ENCODE assay signal across 13 cellular contexts in the genomic region with DNA sequence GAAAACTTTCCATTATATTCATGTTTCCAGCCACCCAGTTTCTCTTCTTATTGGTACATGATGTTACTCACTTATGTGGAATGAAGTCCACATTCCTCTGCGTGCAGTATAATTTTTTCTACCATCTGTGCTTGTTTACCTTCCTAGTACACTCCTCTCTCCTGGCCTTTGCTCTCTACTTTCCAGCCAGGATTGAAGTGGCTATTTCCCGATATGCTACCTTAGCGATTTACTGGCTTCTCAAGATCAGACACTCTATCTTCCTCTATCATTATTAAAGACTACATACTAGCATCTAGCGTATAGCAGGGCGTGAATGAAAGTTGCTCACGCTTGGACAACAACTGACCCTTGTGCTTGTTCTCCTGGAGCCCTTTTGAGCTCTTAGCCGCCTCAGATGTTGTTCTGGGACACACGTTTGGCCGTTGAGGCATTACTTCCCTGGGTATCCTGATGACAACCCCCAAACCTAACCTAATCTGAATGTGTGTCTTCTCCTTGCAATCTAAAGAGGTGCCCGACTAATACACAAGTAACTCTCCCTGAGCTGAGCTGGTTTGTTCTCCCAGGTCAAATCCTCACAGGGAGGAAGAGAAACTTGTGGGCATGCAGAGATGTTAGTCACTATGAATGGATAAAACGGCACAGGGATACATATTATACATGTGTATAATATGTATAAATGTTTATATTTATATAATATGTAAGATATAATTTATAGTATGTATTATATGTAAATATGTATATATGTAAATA. TPM values are rescaled to one million over a fixed set of nuclear protein-coding genes. Genes with fewer than 3 reads are reported as not detected.
A peak's percentile ranks its signal among the peaks of the same experiment; 100 is the strongest.
DNase-seq lines count a peak whose midpoint lies in the region; ATAC-seq, FAIRE-seq and TF ChIP-seq lines count a peak whose summit lies in the region.
"Had no signal": no experiment of that assay in that cellular context is flagged by ENCODE, and none has a peak within 500 bp of the region (broad histone marks: within the 10 kb centered on the region; RNA-seq: fewer than 3 reads in every experiment).

No MANE protein-coding gene starts in this region.

- H2AFZ ChIP-seq in SK-N-SH (ENCODE audit: low read depth) = peak overlapping the region; percentile 93

- no peaks in the 10 kb centered on the region for H3K36me3 ChIP-seq in SK-N-SH (replicated peaks in 1 of 2; ENCODE audit: control insufficient read depth in 1 of 2, insufficient read depth in 2 of 2, low read length in 1 of 2)
- no peaks in the 10 kb centered on the region for H3K36me3 ChIP-seq in skeletal muscle satellite cell (ENCODE audit: insufficient read depth, low read length)
- H3K36me3 ChIP-seq: right atrium auricular region had no signal

- 70% methylated on average over 11 of the region's 11 CpGs for WGBS in SK-N-SH (ENCODE audit: low lambda C conversion rate)

- H3K4me3 ChIP-seq in SK-N-SH (ENCODE audit: low read depth in 2 of 2, low read length in 1 of 2) = no peak overlapping the region
- H3K4me3 ChIP-seq in foreskin fibroblast (ENCODE audit: low read depth in 1 of 2, low read length in 2 of 2) = no peak overlapping the region
- H3K4me3 ChIP-seq in skeletal muscle satellite cell (ENCODE audit: low read length) = peak overlapping the region; percentile 9
- H3K4me3 ChIP-seq: GM12878, right atrium auricular region had no signal

- TF ChIP-seq CTCF in SK-N-SH (IDR thresholded peaks at IDR 0.05) = no peak
- no peak for TF ChIP-seq CTCF in foreskin fibroblast (IDR thresholded peaks at IDR 0.05; ENCODE audit: low read depth, low read length)

- H3K9ac ChIP-seq in SK-N-SH (no peak overlapping the region), skeletal muscle satellite cell (ENCODE audit: low read depth, low read length) (no peak overlapping the region)

- H3K27ac ChIP-seq in SK-N-SH (ENCODE audit: low read depth in 2 of 2, low read length in 1 of 2) = peak overlapping the region; percentile 43 to 68; a peak in 3 of 4 replicates
- H3K27ac ChIP-seq: right atrium auricular region had no signal

- TF ChIP-seq RAD21 in SK-N-SH (IDR thresholded peaks at IDR 0.05; ENCODE audit: low read length) = no peak

- H3K9me2 ChIP-seq in SK-N-SH = no peaks in the 10 kb centered on the region

- peaks cover 13% of the 10 kb centered on the region for H3F3A ChIP-seq in SK-N-SH (replicated peaks; ENCODE audit: insufficient read depth)

- DNase-seq in H54 (ENCODE audit: insufficient read length, low spot score) = peak; percentile 23
- DNase-seq in SK-N-SH = no peak
- DNase-seq in foreskin fibroblast = peak; percentile 64 to 82
- no peak for DNase-seq in putamen (ENCODE audit: low spot score)
- no peak for DNase-seq in NCI-H748 (lab: John Stamatoyannopoulos, UW; ENCODE audit: unreplicated experiment)
- DNase-seq: activated CD4-positive, alpha-beta T cell treated with anti-CD3 and anti-CD28 coated beads, Interleukin-2, amount 50 U/mL, for 4 hours; anterior cingulate cortex; GOT3; stimulated activated naive CD4-positive, alpha-beta T cell treated with Interleukin-2 at 50 U/mL for 16 hours had no signal

- H3K27me3 ChIP-seq in SK-N-SH (ENCODE audit: insufficient read depth) (no peaks in the 10 kb centered on the region), skeletal muscle satellite cell (ENCODE audit: control insufficient read depth, insufficient read depth, low read length) (no peaks in the 10 kb centered on the region)
- H3K27me3 ChIP-seq: right atrium auricular region had no signal

- H3K9me3 ChIP-seq in SK-N-SH = no peaks in the 10 kb centered on the region
- H3K9me3 ChIP-seq in skeletal muscle satellite cell (replicated peaks; ENCODE audit: low read length) = no peaks in the 10 kb centered on the region
- H3K9me3 ChIP-seq: right atrium auricular region had no signal

- CTCF ChIA-PET in SK-N-SH (lab: Yijun Ruan, JAX) = interaction anchor here (1.1 to 2.8 kb wide), 10 partner anchors 8 to 545 kb away, joined by 4 to 25 read pairs (median 6); no protein-coding TSS in a partner anchor

- no peak overlapping the region for H3K4me2 ChIP-seq in SK-N-SH
- peak overlapping the region; percentile 14 for H3K4me2 ChIP-seq in skeletal muscle satellite cell (ENCODE audit: low read length)

- H3K79me2 ChIP-seq in SK-N-SH (ENCODE audit: insufficient read depth) = no peaks in the 10 kb centered on the region

- no peak for TF ChIP-seq POLR2A in H54 (IDR thresholded peaks at IDR 0.05; ENCODE audit: low read depth, low read length)

- no peak for TF ChIP-seq EP300 in SK-N-SH (IDR thresholded peaks at IDR 0.05; ENCODE audit: borderline replicate concordance in 1 of 2, low read depth in 1 of 2, low read length in 1 of 2)

- no peaks in the 10 kb centered on the region for H4K20me1 ChIP-seq in SK-N-SH (ENCODE audit: insufficient read depth)

- peaks cover 5 to 15% of the 10 kb centered on the region in 2 experiments; a peak in 3 of 4 replicates for H3K4me1 ChIP-seq in SK-N-SH (ENCODE audit: control insufficient read depth in 1 of 2, insufficient read depth in 2 of 2, low read depth in 1 of 2, low read length in 1 of 2)
- peaks cover 29% of the 10 kb centered on the region for H3K4me1 ChIP-seq in skeletal muscle satellite cell (ENCODE audit: control insufficient read depth, insufficient read depth, low read length)

- POLR2A ChIA-PET in SK-N-SH (lab: Yijun Ruan, JAX) = no interaction called here

- no peak for ATAC-seq in GM21526 (IDR thresholded peaks at IDR 0.05; ENCODE audit: low FRiP score, unreplicated experiment)
- ATAC-seq: GM12878 had no signal

- FAIRE-seq in H54 (lab: Jason Lieb, UNC) = peak; percentile 33
- FAIRE-seq: GM12878 had no signal

TF ChIP-seq in SK-N-SH, 30 proteins besides CTCF, POLR2A, EP300 and RAD21:
- TF ChIP-seq TEAD4 (IDR thresholded peaks at IDR 0.05; ENCODE audit: borderline replicate concordance, insufficient read depth) (peak; percentile 54; the same call in 1 of the 2 replicates), YY1 (IDR thresholded peaks at IDR 0.05; ENCODE audit: low read depth) (no peak), TCF12 (IDR thresholded peaks at IDR 0.05) (peak; percentile 47; the same call in 1 of the 2 replicates), JUND (IDR thresholded peaks at IDR 0.05) (peak; percentile 55)

RNA-seq across cellular contexts. Expression of a gene that starts 13.4 kb away (rescaled TPM):
- polyA plus RNA-seq in SK-N-SH (2012; rRNA removed) = 6.0 and 6.1 TPM in 2 replicates
- polyA plus RNA-seq in SK-N-SH (2012; cell fraction: cytosol; rRNA removed) = 4.2 and 4.4 TPM in 2 replicates
- polyA plus RNA-seq in SK-N-SH (2012; cell fraction: nucleus; rRNA removed) = 19.4 and 19.6 TPM in 2 replicates
- total RNA-seq in skeletal muscle satellite cell (2012; rRNA removed) = 0.66 and 2.3 TPM in 2 replicates

RNA-seq across cellular contexts. Expression of a gene that starts 44.6 kb away (rescaled TPM):
- polyA plus RNA-seq in SK-N-SH (2012; rRNA removed) = 4.0 and 4.2 TPM in 2 replicates
- 3.8 and 4.9 TPM in 2 replicates for polyA plus RNA-seq in SK-N-SH (2012; cell fraction: cytosol; rRNA removed)
- polyA plus RNA-seq in SK-N-SH (2012; cell fraction: nucleus; rRNA removed) = 1.8 and 2.1 TPM in 2 replicates
- under 0.01 and 0.25 TPM in 2 replicates for total RNA-seq in skeletal muscle satellite cell (2012; rRNA removed)

RNA-seq across cellular contexts. Expression of a gene that starts 52.0 kb away (rescaled TPM):
- 5.4 and 6.1 TPM in 2 replicates for polyA plus RNA-seq in SK-N-SH (2012; rRNA removed)
- 6.3 and 9.4 TPM in 2 replicates for polyA plus RNA-seq in SK-N-SH (2012; cell fraction: cytosol; rRNA removed)
- polyA plus RNA-seq in SK-N-SH (2012; cell fraction: nucleus; rRNA removed) = 2.6 and 4.3 TPM in 2 replicates
- 0.25 and 0.87 TPM in 2 replicates for total RNA-seq in skeletal muscle satellite cell (2012; rRNA removed)

Comparison
In these comparisons a context has a peak if more than half of its experiments do, and no peak if none do; other contexts are left out.
1. DNase-seq: peak in H54 (single experiment) and foreskin fibroblast (2 of 2); none in SK-N-SH (single experiment), putamen (single experiment) and NCI-H748 (single experiment).